8 cellular contexts compared by ENCODE assay signal in genomic region chr1:38559180-38559874, GRCh38.
A peak's percentile ranks its signal among the peaks of the same experiment; 100 is the strongest.
DNase-seq lines count a peak whose midpoint lies in the region; ATAC-seq, FAIRE-seq and TF ChIP-seq lines count a peak whose summit lies in the region.

No MANE protein-coding gene starts in this region.

- peaks cover 10 to 50% (median 27%) of the 10 kb centered on the region in 6 donors for H3K4me1 ChIP-seq in spleen

- peaks cover 0 to 44% (median 4%) of the 10 kb centered on the region in 7 donors for H3K27me3 ChIP-seq in spleen (replicated peaks in 1 of 7)

- ATAC-seq in HG02973 (IDR thresholded peaks at IDR 0.05; ENCODE audit: unreplicated experiment) = peak; percentile 57
- ATAC-seq in activated CD4-positive, CD25-positive, alpha-beta regulatory T cell treated with anti-CD3 and anti-CD28 coated beads, Interleukin-2, amount 50 U/mL, for 24 hours = peak; percentile 91 to 92

- DNase-seq in GM12892 (ENCODE audit: insufficient read length) = peak; percentile 59
- DNase-seq in effector CD8-positive, alpha-beta T cell (lab: John Stamatoyannopoulos, UW) = peak; percentile 52
- peak; percentile 94 for DNase-seq in spleen
- DNase-seq in D721Med (ENCODE audit: insufficient read length, low spot score) = no peak
- DNase-seq in DMS 273 treated with DMSO at 0.1 percent for 48 hours (lab: John Stamatoyannopoulos, UW) = no peak
- no peak for DNase-seq in cortex of kidney (lab: John Stamatoyannopoulos, UW)

- intact Hi-C loops in spleen (cut with DNase I; ENCODE audit: low total_unique reads) = no loop called here

- 8 to 28% (median 12%) methylated on average over 32 to 39 of the region's 39 CpGs for WGBS in spleen, 5 donors

- H3K9me3 ChIP-seq in spleen = no peaks in the 10 kb centered on the region

- no peak; the same call in 1 of the 2 replicates for TF ChIP-seq POLR2A in GM12892 (IDR thresholded peaks at IDR 0.05; ENCODE audit: low read depth, low read length)
- TF ChIP-seq POLR2A in spleen (IDR thresholded peaks at IDR 0.05) = no peak

- TF ChIP-seq CTCF in spleen (IDR thresholded peaks at IDR 0.05 in 8 of 11, conservative IDR thresholded peaks at IDR 0.05 in 3 of 11) = no peak
- no peak for TF ChIP-seq CTCF in D721Med (IDR thresholded peaks at IDR 0.05; ENCODE audit: insufficient read depth, missing control alignments)

- peak overlapping the region in 7 of 8 donors; percentile 43 to 82 (median 58) for H3K27ac ChIP-seq in spleen

- H3K36me3 ChIP-seq in spleen = no peaks in the 10 kb centered on the region

- peak; percentile 93 for FAIRE-seq in GM12892 (lab: Jason Lieb, UNC)
- no peak for FAIRE-seq in D721Med (lab: Jason Lieb, UNC)

- peak overlapping the region in 5 of 8 donors; percentile 8 to 56 (median 17) for H3K4me3 ChIP-seq in spleen

Comparison
In these comparisons a context has a peak if more than half of its experiments do, and no peak if none do; other contexts are left out.
1. DNase-seq: peak in GM12892 (single experiment), effector CD8-positive, alpha-beta T cell (single experiment) and spleen (single experiment); none in D721Med (single experiment), DMS 273 treated with DMSO at 0.1 percent for 48 hours (single experiment) and cortex of kidney (single experiment).